In the genomic region with DNA sequence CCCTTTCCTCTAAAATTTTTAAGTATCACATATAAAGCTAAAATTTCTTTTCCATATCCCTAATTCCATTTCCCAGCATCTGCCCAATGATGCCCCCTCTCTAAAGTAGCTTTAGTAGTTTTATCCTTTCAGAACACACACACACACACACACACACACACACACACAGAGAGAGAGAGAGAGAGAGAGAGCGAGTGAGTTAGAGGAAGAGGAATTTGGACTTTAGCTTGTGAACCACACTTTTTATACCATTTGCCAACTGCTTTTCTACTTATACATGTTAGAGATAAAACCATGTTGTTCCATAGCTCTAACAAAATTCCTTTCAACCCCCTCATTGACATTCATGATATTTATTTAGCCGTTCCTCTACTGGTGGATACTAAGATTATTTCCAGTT, we compare ENCODE assay signal across 2 cellular contexts.
TF ChIP-seq lines count a peak whose summit lies in the region.

No MANE protein-coding gene starts in this region.

TF ChIP-seq in HEK293, 187 proteins besides CTCF, POLR2A, EP300 and RAD21:
- TF ChIP-seq ZNF704 (tag by site-specific recombination; IDR thresholded peaks at IDR 0.05) (no peak), ZSCAN16 (tag by site-specific recombination; IDR thresholded peaks at IDR 0.05) (no peak), ZNF596 (tag by site-specific recombination; IDR thresholded peaks at IDR 0.05) (peak; percentile 39; the same call in 1 of the 2 replicates)
- TF ChIP-seq, protein P1, sequence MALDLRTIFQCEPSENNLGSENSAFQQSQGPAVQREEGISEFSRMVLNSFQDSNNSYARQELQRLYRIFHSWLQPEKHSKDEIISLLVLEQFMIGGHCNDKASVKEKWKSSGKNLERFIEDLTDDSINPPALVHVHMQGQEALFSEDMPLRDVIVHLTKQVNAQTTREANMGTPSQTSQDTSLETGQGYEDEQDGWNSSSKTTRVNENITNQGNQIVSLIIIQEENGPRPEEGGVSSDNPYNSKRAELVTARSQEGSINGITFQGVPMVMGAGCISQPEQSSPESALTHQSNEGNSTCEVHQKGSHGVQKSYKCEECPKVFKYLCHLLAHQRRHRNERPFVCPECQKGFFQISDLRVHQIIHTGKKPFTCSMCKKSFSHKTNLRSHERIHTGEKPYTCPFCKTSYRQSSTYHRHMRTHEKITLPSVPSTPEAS (tag by site-specific recombination; IDR thresholded peaks at IDR 0.05): peak; percentile 39; the same call in 1 of the 2 replicates

TF ChIP-seq in liver, 16 proteins besides CTCF, POLR2A, EP300 and RAD21 (continued from another document):
- TF ChIP-seq, protein P2, sequence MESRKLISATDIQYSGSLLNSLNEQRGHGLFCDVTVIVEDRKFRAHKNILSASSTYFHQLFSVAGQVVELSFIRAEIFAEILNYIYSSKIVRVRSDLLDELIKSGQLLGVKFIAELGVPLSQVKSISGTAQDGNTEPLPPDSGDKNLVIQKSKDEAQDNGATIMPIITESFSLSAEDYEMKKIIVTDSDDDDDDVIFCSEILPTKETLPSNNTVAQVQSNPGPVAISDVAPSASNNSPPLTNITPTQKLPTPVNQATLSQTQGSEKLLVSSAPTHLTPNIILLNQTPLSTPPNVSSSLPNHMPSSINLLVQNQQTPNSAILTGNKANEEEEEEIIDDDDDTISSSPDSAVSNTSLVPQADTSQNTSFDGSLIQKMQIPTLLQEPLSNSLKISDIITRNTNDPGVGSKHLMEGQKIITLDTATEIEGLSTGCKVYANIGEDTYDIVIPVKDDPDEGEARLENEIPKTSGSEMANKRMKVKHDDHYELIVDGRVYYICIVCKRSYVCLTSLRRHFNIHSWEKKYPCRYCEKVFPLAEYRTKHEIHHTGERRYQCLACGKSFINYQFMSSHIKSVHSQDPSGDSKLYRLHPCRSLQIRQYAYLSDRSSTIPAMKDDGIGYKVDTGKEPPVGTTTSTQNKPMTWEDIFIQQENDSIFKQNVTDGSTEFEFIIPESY (IDR thresholded peaks at IDR 0.05): peak; percentile 43
- TF ChIP-seq, protein P3, sequence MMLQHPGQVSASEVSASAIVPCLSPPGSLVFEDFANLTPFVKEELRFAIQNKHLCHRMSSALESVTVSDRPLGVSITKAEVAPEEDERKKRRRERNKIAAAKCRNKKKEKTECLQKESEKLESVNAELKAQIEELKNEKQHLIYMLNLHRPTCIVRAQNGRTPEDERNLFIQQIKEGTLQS (IDR thresholded peaks at IDR 0.05): no peak
- TF ChIP-seq, protein P4, sequence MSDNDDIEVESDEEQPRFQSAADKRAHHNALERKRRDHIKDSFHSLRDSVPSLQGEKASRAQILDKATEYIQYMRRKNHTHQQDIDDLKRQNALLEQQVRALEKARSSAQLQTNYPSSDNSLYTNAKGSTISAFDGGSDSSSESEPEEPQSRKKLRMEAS (IDR thresholded peaks at IDR 0.05): peak; percentile 57
- TF ChIP-seq, protein P5, sequence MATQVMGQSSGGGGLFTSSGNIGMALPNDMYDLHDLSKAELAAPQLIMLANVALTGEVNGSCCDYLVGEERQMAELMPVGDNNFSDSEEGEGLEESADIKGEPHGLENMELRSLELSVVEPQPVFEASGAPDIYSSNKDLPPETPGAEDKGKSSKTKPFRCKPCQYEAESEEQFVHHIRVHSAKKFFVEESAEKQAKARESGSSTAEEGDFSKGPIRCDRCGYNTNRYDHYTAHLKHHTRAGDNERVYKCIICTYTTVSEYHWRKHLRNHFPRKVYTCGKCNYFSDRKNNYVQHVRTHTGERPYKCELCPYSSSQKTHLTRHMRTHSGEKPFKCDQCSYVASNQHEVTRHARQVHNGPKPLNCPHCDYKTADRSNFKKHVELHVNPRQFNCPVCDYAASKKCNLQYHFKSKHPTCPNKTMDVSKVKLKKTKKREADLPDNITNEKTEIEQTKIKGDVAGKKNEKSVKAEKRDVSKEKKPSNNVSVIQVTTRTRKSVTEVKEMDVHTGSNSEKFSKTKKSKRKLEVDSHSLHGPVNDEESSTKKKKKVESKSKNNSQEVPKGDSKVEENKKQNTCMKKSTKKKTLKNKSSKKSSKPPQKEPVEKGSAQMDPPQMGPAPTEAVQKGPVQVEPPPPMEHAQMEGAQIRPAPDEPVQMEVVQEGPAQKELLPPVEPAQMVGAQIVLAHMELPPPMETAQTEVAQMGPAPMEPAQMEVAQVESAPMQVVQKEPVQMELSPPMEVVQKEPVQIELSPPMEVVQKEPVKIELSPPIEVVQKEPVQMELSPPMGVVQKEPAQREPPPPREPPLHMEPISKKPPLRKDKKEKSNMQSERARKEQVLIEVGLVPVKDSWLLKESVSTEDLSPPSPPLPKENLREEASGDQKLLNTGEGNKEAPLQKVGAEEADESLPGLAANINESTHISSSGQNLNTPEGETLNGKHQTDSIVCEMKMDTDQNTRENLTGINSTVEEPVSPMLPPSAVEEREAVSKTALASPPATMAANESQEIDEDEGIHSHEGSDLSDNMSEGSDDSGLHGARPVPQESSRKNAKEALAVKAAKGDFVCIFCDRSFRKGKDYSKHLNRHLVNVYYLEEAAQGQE (IDR thresholded peaks at IDR 0.05): peak; percentile 51
- peak; percentile 47 to 64 for TF ChIP-seq JUND (IDR thresholded peaks at IDR 0.05)
- peak; percentile 95 for TF ChIP-seq HNF4G (IDR thresholded peaks at IDR 0.05)
- no peak for TF ChIP-seq TAF1 (conservative IDR thresholded peaks at IDR 0.05)
- no peak for TF ChIP-seq FOXA1 (IDR thresholded peaks at IDR 0.05)
- TF ChIP-seq FOXA2 (IDR thresholded peaks at IDR 0.05): no peak
